Comparison of ENCODE assay signal across 1 cellular context in the genomic region with DNA sequence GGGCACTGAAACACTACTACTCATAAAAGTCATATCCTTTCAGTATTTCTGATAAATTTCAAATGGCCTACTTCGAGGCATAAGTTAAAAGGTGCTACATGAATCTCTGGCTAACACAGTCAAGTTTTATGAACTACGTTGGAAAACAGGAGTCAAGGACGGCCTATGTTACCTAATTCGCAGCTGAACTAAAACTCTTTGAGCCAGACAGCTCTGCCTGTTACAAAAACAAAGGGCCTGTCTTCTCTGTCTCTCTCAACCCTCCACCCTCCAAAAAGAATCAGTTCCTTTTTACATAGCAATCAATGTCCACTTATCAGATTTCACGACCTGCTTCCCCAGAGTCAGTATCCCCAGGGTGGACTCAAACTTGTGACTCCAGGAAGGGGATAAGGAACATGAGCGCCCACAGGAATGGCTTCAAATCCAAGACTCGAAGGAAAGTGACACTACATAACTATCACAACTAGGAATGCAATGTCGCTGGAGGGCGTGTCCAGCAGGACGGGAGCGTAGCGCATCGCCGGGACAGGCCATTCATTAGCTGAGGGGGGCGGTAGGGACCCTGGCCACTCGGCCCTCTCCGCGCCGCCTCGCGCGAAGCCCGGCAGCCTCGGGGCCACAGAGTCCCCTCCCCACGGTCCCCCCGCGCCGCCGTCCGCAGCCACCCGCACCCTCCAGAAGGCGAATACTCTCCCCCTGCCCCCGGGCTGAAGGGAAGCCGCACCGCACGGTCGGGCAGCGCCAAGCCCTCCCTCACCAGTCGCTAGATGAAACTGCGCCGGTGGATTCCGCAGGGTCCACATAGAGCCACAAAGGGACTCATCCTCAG.
TF ChIP-seq lines count a peak whose summit lies in the region.

No MANE protein-coding gene starts in this region.

TF ChIP-seq in HEK293, 187 proteins besides CTCF, POLR2A, EP300 and RAD21 (continued from another document and continues in another):
- no peak for TF ChIP-seq ZNF433 (tag by site-specific recombination; IDR thresholded peaks at IDR 0.05; ENCODE audit: low read depth)
- TF ChIP-seq ZFHX2 (tag by site-specific recombination; conservative IDR thresholded peaks at IDR 0.05), result 0 out of 2 replicates have a peak, but pooled peaks have one; percentile 14
- TF ChIP-seq, protein P1, sequence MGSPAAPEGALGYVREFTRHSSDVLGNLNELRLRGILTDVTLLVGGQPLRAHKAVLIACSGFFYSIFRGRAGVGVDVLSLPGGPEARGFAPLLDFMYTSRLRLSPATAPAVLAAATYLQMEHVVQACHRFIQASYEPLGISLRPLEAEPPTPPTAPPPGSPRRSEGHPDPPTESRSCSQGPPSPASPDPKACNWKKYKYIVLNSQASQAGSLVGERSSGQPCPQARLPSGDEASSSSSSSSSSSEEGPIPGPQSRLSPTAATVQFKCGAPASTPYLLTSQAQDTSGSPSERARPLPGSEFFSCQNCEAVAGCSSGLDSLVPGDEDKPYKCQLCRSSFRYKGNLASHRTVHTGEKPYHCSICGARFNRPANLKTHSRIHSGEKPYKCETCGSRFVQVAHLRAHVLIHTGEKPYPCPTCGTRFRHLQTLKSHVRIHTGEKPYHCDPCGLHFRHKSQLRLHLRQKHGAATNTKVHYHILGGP (tag by site-specific recombination; IDR thresholded peaks at IDR 0.05), result no peak
- no peak for TF ChIP-seq ZNF558 (tag by site-specific recombination; IDR thresholded peaks at IDR 0.05)
- no peak for TF ChIP-seq FEZF1 (tag by site-specific recombination; IDR thresholded peaks at IDR 0.05)
- no peak for TF ChIP-seq SP3 (tag by site-specific recombination; IDR thresholded peaks at IDR 0.05)
- TF ChIP-seq ZNF248 (tag by site-specific recombination; IDR thresholded peaks at IDR 0.05), result no peak
- TF ChIP-seq, protein P2, sequence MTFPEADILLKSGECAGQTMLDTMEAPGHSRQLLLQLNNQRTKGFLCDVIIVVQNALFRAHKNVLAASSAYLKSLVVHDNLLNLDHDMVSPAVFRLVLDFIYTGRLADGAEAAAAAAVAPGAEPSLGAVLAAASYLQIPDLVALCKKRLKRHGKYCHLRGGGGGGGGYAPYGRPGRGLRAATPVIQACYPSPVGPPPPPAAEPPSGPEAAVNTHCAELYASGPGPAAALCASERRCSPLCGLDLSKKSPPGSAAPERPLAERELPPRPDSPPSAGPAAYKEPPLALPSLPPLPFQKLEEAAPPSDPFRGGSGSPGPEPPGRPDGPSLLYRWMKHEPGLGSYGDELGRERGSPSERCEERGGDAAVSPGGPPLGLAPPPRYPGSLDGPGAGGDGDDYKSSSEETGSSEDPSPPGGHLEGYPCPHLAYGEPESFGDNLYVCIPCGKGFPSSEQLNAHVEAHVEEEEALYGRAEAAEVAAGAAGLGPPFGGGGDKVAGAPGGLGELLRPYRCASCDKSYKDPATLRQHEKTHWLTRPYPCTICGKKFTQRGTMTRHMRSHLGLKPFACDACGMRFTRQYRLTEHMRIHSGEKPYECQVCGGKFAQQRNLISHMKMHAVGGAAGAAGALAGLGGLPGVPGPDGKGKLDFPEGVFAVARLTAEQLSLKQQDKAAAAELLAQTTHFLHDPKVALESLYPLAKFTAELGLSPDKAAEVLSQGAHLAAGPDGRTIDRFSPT (tag by site-specific recombination; IDR thresholded peaks at IDR 0.05), result no peak
- TF ChIP-seq GLIS2 (tag by site-specific recombination; IDR thresholded peaks at IDR 0.05), result peak; percentile 79
- TF ChIP-seq ZNF214 (tag by site-specific recombination; IDR thresholded peaks at IDR 0.05; ENCODE audit: borderline replicate concordance), result no peak
- peak; percentile 85 for TF ChIP-seq ZBTB7A (tag by site-specific recombination; IDR thresholded peaks at IDR 0.05; ENCODE audit: low read depth)
- TF ChIP-seq, protein P3, sequence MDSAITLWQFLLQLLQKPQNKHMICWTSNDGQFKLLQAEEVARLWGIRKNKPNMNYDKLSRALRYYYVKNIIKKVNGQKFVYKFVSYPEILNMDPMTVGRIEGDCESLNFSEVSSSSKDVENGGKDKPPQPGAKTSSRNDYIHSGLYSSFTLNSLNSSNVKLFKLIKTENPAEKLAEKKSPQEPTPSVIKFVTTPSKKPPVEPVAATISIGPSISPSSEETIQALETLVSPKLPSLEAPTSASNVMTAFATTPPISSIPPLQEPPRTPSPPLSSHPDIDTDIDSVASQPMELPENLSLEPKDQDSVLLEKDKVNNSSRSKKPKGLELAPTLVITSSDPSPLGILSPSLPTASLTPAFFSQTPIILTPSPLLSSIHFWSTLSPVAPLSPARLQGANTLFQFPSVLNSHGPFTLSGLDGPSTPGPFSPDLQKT (IDR thresholded peaks at IDR 0.05; ENCODE audit: borderline replicate concordance, low read depth, low read length), result no peak
- no peak for TF ChIP-seq ZFP69B (tag by site-specific recombination; IDR thresholded peaks at IDR 0.05)
- TF ChIP-seq, protein P4, sequence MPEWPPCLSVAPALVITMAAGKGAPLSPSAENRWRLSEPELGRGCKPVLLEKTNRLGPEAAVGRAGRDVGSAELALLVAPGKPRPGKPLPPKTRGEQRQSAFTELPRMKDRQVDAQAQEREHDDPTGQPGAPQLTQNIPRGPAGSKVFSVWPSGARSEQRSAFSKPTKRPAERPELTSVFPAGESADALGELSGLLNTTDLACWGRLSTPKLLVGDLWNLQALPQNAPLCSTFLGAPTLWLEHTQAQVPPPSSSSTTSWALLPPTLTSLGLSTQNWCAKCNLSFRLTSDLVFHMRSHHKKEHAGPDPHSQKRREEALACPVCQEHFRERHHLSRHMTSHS (tag by site-specific recombination; IDR thresholded peaks at IDR 0.05), result no peak
- no peak for TF ChIP-seq GLI2 (tag by site-specific recombination; IDR thresholded peaks at IDR 0.05; ENCODE audit: borderline replicate concordance, low read depth)
- peak; percentile 73; the same call in 1 of the 2 replicates for TF ChIP-seq ZNF341 (tag by site-specific recombination; IDR thresholded peaks at IDR 0.05; ENCODE audit: low read depth)
- TF ChIP-seq ZXDB (tag by site-specific recombination; IDR thresholded peaks at IDR 0.05), result peak; percentile 81
- no peak for TF ChIP-seq ZNF701 (tag by site-specific recombination; IDR thresholded peaks at IDR 0.05)
- peak; percentile 74 for TF ChIP-seq ZSCAN30 (tag by site-specific recombination; IDR thresholded peaks at IDR 0.05)
- peak; percentile 67; the same call in 1 of the 2 replicates for TF ChIP-seq ZFP37 (tag by site-specific recombination; IDR thresholded peaks at IDR 0.05)
- no peak for TF ChIP-seq WT1 (tag by site-specific recombination; IDR thresholded peaks at IDR 0.05)
- TF ChIP-seq, protein P5, sequence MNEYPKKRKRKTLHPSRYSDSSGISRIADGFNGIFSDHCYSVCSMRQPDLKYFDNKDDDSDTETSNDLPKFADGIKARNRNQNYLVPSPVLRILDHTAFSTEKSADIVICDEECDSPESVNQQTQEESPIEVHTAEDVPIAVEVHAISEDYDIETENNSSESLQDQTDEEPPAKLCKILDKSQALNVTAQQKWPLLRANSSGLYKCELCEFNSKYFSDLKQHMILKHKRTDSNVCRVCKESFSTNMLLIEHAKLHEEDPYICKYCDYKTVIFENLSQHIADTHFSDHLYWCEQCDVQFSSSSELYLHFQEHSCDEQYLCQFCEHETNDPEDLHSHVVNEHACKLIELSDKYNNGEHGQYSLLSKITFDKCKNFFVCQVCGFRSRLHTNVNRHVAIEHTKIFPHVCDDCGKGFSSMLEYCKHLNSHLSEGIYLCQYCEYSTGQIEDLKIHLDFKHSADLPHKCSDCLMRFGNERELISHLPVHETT (tag by site-specific recombination; IDR thresholded peaks at IDR 0.05), result no peak
- TF ChIP-seq ZNF529 (tag by site-specific recombination; IDR thresholded peaks at IDR 0.05; ENCODE audit: insufficient replicate concordance), result no peak
- no peak for TF ChIP-seq ZNF175 (tag by site-specific recombination; IDR thresholded peaks at IDR 0.05)
- TF ChIP-seq, protein P6, sequence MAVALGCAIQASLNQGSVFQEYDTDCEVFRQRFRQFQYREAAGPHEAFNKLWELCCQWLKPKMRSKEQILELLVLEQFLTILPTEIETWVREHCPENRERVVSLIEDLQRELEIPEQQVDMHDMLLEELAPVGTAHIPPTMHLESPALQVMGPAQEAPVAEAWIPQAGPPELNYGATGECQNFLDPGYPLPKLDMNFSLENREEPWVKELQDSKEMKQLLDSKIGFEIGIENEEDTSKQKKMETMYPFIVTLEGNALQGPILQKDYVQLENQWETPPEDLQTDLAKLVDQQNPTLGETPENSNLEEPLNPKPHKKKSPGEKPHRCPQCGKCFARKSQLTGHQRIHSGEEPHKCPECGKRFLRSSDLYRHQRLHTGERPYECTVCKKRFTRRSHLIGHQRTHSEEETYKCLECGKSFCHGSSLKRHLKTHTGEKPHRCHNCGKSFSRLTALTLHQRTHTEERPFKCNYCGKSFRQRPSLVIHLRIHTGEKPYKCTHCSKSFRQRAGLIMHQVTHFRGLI (tag by site-specific recombination; IDR thresholded peaks at IDR 0.05), result 0 out of 2 replicates have a peak, but pooled peaks have one; percentile 17
- TF ChIP-seq SALL2 (tag by site-specific recombination; IDR thresholded peaks at IDR 0.05; ENCODE audit: borderline replicate concordance), result no peak
- TF ChIP-seq YY1 (tag by site-specific recombination; IDR thresholded peaks at IDR 0.05), result no peak; the same call in 1 of the 2 replicates
- TF ChIP-seq, protein P7, sequence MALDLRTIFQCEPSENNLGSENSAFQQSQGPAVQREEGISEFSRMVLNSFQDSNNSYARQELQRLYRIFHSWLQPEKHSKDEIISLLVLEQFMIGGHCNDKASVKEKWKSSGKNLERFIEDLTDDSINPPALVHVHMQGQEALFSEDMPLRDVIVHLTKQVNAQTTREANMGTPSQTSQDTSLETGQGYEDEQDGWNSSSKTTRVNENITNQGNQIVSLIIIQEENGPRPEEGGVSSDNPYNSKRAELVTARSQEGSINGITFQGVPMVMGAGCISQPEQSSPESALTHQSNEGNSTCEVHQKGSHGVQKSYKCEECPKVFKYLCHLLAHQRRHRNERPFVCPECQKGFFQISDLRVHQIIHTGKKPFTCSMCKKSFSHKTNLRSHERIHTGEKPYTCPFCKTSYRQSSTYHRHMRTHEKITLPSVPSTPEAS (tag by site-specific recombination; IDR thresholded peaks at IDR 0.05), result no peak
- no peak; the same call in 1 of the 2 replicates for TF ChIP-seq SP7 (tag by site-specific recombination; IDR thresholded peaks at IDR 0.05)
- peak; percentile 75; the same call in 1 of the 2 replicates for TF ChIP-seq KLF16 (tag by site-specific recombination; IDR thresholded peaks at IDR 0.05)
- TF ChIP-seq OVOL3 (tag by site-specific recombination; IDR thresholded peaks at IDR 0.05), result no peak
- no peak; the same call in 1 of the 2 replicates for TF ChIP-seq KLF8 (tag by site-specific recombination; IDR thresholded peaks at IDR 0.05)
- TF ChIP-seq ZBTB48 (tag by site-specific recombination; IDR thresholded peaks at IDR 0.05), result peak; percentile 83
- no peak for TF ChIP-seq ZNF138 (tag by site-specific recombination; IDR thresholded peaks at IDR 0.05; ENCODE audit: borderline replicate concordance)
- TF ChIP-seq, protein P8, sequence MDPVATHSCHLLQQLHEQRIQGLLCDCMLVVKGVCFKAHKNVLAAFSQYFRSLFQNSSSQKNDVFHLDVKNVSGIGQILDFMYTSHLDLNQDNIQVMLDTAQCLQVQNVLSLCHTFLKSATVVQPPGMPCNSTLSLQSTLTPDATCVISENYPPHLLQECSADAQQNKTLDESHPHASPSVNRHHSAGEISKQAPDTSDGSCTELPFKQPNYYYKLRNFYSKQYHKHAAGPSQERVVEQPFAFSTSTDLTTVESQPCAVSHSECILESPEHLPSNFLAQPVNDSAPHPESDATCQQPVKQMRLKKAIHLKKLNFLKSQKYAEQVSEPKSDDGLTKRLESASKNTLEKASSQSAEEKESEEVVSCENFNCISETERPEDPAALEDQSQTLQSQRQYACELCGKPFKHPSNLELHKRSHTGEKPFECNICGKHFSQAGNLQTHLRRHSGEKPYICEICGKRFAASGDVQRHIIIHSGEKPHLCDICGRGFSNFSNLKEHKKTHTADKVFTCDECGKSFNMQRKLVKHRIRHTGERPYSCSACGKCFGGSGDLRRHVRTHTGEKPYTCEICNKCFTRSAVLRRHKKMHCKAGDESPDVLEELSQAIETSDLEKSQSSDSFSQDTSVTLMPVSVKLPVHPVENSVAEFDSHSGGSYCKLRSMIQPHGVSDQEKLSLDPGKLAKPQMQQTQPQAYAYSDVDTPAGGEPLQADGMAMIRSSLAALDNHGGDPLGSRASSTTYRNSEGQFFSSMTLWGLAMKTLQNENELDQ (tag by site-specific recombination; IDR thresholded peaks at IDR 0.05; ENCODE audit: low read depth), result no peak
- TF ChIP-seq RBAK (tag by site-specific recombination; IDR thresholded peaks at IDR 0.05), result no peak
- TF ChIP-seq, protein P9, sequence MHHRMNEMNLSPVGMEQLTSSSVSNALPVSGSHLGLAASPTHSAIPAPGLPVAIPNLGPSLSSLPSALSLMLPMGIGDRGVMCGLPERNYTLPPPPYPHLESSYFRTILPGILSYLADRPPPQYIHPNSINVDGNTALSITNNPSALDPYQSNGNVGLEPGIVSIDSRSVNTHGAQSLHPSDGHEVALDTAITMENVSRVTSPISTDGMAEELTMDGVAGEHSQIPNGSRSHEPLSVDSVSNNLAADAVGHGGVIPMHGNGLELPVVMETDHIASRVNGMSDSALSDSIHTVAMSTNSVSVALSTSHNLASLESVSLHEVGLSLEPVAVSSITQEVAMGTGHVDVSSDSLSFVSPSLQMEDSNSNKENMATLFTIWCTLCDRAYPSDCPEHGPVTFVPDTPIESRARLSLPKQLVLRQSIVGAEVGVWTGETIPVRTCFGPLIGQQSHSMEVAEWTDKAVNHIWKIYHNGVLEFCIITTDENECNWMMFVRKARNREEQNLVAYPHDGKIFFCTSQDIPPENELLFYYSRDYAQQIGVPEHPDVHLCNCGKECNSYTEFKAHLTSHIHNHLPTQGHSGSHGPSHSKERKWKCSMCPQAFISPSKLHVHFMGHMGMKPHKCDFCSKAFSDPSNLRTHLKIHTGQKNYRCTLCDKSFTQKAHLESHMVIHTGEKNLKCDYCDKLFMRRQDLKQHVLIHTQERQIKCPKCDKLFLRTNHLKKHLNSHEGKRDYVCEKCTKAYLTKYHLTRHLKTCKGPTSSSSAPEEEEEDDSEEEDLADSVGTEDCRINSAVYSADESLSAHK (tag by site-specific recombination; IDR thresholded peaks at IDR 0.05), result no peak
- TF ChIP-seq, protein P10, sequence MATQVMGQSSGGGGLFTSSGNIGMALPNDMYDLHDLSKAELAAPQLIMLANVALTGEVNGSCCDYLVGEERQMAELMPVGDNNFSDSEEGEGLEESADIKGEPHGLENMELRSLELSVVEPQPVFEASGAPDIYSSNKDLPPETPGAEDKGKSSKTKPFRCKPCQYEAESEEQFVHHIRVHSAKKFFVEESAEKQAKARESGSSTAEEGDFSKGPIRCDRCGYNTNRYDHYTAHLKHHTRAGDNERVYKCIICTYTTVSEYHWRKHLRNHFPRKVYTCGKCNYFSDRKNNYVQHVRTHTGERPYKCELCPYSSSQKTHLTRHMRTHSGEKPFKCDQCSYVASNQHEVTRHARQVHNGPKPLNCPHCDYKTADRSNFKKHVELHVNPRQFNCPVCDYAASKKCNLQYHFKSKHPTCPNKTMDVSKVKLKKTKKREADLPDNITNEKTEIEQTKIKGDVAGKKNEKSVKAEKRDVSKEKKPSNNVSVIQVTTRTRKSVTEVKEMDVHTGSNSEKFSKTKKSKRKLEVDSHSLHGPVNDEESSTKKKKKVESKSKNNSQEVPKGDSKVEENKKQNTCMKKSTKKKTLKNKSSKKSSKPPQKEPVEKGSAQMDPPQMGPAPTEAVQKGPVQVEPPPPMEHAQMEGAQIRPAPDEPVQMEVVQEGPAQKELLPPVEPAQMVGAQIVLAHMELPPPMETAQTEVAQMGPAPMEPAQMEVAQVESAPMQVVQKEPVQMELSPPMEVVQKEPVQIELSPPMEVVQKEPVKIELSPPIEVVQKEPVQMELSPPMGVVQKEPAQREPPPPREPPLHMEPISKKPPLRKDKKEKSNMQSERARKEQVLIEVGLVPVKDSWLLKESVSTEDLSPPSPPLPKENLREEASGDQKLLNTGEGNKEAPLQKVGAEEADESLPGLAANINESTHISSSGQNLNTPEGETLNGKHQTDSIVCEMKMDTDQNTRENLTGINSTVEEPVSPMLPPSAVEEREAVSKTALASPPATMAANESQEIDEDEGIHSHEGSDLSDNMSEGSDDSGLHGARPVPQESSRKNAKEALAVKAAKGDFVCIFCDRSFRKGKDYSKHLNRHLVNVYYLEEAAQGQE (tag by site-specific recombination; IDR thresholded peaks at IDR 0.05), result no peak
